ENCODE assay signal across 9 cellular contexts in the genomic region with DNA sequence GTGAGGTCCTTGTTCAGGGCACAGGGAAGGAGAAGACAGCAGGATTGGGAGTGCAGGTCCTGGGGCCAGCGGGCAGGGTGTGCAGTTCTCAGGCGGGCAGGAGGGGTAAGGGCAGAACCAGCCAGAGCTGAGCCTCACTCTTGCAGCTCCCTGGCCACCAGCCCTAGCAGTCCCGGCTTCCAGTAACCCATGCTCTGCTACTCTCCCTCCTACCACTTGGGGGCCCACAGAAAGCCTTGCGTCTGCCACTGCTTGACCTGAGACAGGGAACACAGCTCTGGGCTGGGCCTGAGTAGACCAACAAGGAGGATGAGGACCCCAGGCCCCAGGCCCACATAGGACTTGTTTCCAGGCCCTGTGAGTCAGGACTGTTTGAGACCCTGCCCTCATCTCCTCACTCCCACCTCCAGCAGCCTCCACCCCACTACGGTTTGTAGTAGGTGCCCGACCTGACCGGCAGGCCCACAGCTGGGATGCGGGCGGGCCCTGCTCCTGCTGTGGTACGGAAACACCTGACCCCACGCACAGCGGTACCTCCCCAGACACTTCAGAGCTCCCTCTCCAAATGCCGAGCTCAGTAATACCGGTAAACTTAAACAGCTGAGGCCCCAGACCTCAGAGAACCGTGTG. TPM values are rescaled to one million over a fixed set of nuclear protein-coding genes. Genes with fewer than 3 reads are reported as not detected.
DNase-seq lines count a peak whose midpoint lies in the region; ATAC-seq and TF ChIP-seq lines count a peak whose summit lies in the region.
"Had no signal": no experiment of that assay in that cellular context is flagged by ENCODE, and none has a peak within 500 bp of the region (broad histone marks: within the 10 kb centered on the region; RNA-seq: fewer than 3 reads in every experiment).

No MANE protein-coding gene starts in this region.

- POLR2A ChIA-PET in CD4-positive, alpha-beta memory T cell (lab: Charles Lee; ENCODE audit: partially characterized antibody): no interaction called here

- H3K4me3 ChIP-seq in LNCaP clone FGC (ENCODE audit: low read depth, low read length) (no peak overlapping the region), ascending aorta (no peak overlapping the region)
- no peak overlapping the region for H3K4me3 ChIP-seq in CD4-positive, alpha-beta memory T cell (ENCODE audit: low read length in 2 of 2)

- no peaks in the 10 kb centered on the region for H3K27me3 Mint-ChIP-seq in activated CD4-positive, alpha-beta T cell treated with anti-CD3 and anti-CD28 coated beads, Interleukin-2, amount 10 ng/mL, durations not matched to agents 24 days and 14 days
- H3K27me3 Mint-ChIP-seq in CD4-positive, alpha-beta memory T cell: no peaks in the 10 kb centered on the region

- H3K27ac Mint-ChIP-seq in activated CD4-positive, alpha-beta T cell treated with anti-CD3 and anti-CD28 coated beads, Interleukin-2, amount 10 ng/mL, durations not matched to agents 24 days and 14 days: peak overlapping the region; percentile 57
- H3K27ac Mint-ChIP-seq in CD4-positive, alpha-beta memory T cell: peak overlapping the region in 1 of 7 donors; percentile 19

- H3K27me3 ChIP-seq in ascending aorta: no peaks in the 10 kb centered on the region
- no peaks in the 10 kb centered on the region for H3K27me3 ChIP-seq in CD4-positive, alpha-beta memory T cell (ENCODE audit: insufficient read depth, low read length)

- H3K36me3 Mint-ChIP-seq in activated CD4-positive, alpha-beta T cell treated with anti-CD3 and anti-CD28 coated beads, Interleukin-2, amount 10 ng/mL, durations not matched to agents 24 days and 14 days (ENCODE audit: low read depth): peaks cover 66% of the 10 kb centered on the region
- peaks cover 0 to 3% of the 10 kb centered on the region in 2 donors for H3K36me3 Mint-ChIP-seq in CD4-positive, alpha-beta memory T cell

- peak; percentile 69 for DNase-seq in activated CD4-positive, alpha-beta T cell treated with anti-CD3 and anti-CD28 coated beads, Interleukin-2, amount 10 ng/mL, durations not matched to agents 24 days and 14 days
- DNase-seq in activated CD4-positive, alpha-beta T cell treated with anti-CD3 and anti-CD28 coated beads for 1 hour: no peak
- DNase-seq in LNCaP clone FGC (ENCODE audit: low read depth) (no peak), ascending aorta (ENCODE audit: low spot score in 2 of 2) (no peak), kidney tubule cell (ENCODE audit: low spot score) (peak; percentile 59), foreskin melanocyte (no peak)
- no peak for DNase-seq in CD4-positive, alpha-beta memory T cell

- peaks cover 25% of the 10 kb centered on the region for H3K4me1 Mint-ChIP-seq in activated CD4-positive, alpha-beta T cell treated with anti-CD3 and anti-CD28 coated beads, Interleukin-2, amount 10 ng/mL, durations not matched to agents 24 days and 14 days
- H3K4me1 Mint-ChIP-seq in CD4-positive, alpha-beta memory T cell: peaks cover 0 to 8% (median 5%) of the 10 kb centered on the region in 4 donors

- intact Hi-C loops in activated CD4-positive, alpha-beta T cell treated with anti-CD3 and anti-CD28 coated beads, Interleukin-2, amount 10 ng/mL, durations not matched to agents 24 days and 14 days (cut with micrococcal nuclease): loop anchor here (2.0 kb wide), 1 partner anchor 39 kb away; the partner anchor contains the start of gene KCNK5
- intact Hi-C loops in ascending aorta (cut with DNase I): no loop called here
- intact Hi-C loops in CD4-positive, alpha-beta memory T cell (cut with micrococcal nuclease): no loop called here

- no peaks in the 10 kb centered on the region for H3K9me3 Mint-ChIP-seq in activated CD4-positive, alpha-beta T cell treated with anti-CD3 and anti-CD28 coated beads, Interleukin-2, amount 10 ng/mL, durations not matched to agents 24 days and 14 days
- H3K9me3 Mint-ChIP-seq in CD4-positive, alpha-beta memory T cell: no peaks in the 10 kb centered on the region

- no peaks in the 10 kb centered on the region for H3K4me1 ChIP-seq in ascending aorta
- peaks cover 9% of the 10 kb centered on the region for H3K4me1 ChIP-seq in CD4-positive, alpha-beta memory T cell (ENCODE audit: insufficient read depth, low read length)

- no peaks in the 10 kb centered on the region for H3K9me3 ChIP-seq in ascending aorta
- H3K9me3 ChIP-seq in CD4-positive, alpha-beta memory T cell (ENCODE audit: control insufficient read depth in 1 of 2, low read length in 2 of 2): no peaks in the 10 kb centered on the region

- TF ChIP-seq CTCF in LNCaP clone FGC (IDR thresholded peaks at IDR 0.05; ENCODE audit: control insufficient read depth, extremely low read depth, insufficient read depth) (peak; percentile 69), ascending aorta (IDR thresholded peaks at IDR 0.05) (peak in 2 of 3 experiments; percentile 12 to 29)

- no peak for ATAC-seq in HG02571 (IDR thresholded peaks at IDR 0.05; ENCODE audit: unreplicated experiment)

- H3K27ac ChIP-seq in ascending aorta: no peak overlapping the region
- H3K27ac ChIP-seq in CD4-positive, alpha-beta memory T cell (ENCODE audit: low read depth, low read length): no peak overlapping the region

- H3K4me3 Mint-ChIP-seq in activated CD4-positive, alpha-beta T cell treated with anti-CD3 and anti-CD28 coated beads, Interleukin-2, amount 10 ng/mL, durations not matched to agents 24 days and 14 days: no peak overlapping the region
- H3K4me3 Mint-ChIP-seq in CD4-positive, alpha-beta memory T cell: no peak overlapping the region

- CTCF ChIA-PET in CD4-positive, alpha-beta memory T cell (lab: Charles Lee; ENCODE audit: partially characterized antibody): interaction anchor here (1.0 kb wide), 3 partner anchors 113 to 157 kb away, joined by 3 to 6 read pairs (median 3); no protein-coding TSS in a partner anchor

- H3K36me3 ChIP-seq in ascending aorta: no peaks in the 10 kb centered on the region
- H3K36me3 ChIP-seq in CD4-positive, alpha-beta memory T cell (ENCODE audit: insufficient read depth, low read length): no peaks in the 10 kb centered on the region

RNA-seq across cellular contexts. Expression of gene KCNK5, which starts 39.2 kb away (rescaled TPM):
- 33.8 and 35.3 TPM in 2 replicates for total RNA-seq in activated CD4-positive, alpha-beta T cell treated with anti-CD3 and anti-CD28 coated beads, Interleukin-2, amount 10 ng/mL, durations not matched to agents 24 days and 14 days
- total RNA-seq in ascending aorta: 2.6 TPM
- total RNA-seq in CD4-positive, alpha-beta memory T cell: under 1 TPM; 0.79 to 0.83 TPM
- polyA plus RNA-seq in CD4-positive, alpha-beta memory T cell: under 1 TPM in 1 of 2 donors, not detected in 1; 0.17 TPM
- total RNA-seq: pulmonary artery endothelial cell had no signal

Comparison
In these comparisons a context has a peak if more than half of its experiments do, and no peak if none do; other contexts are left out.
1. DNase-seq: peak in activated CD4-positive, alpha-beta T cell treated with anti-CD3 and anti-CD28 coated beads, Interleukin-2, amount 10 ng/mL, durations not matched to agents 24 days and 14 days (single experiment) and kidney tubule cell (single experiment); none in activated CD4-positive, alpha-beta T cell treated with anti-CD3 and anti-CD28 coated beads for 1 hour (single experiment), LNCaP clone FGC (single experiment), ascending aorta (0 of 2), foreskin melanocyte (single experiment) and CD4-positive, alpha-beta memory T cell (0 of 5).